12 cellular contexts compared by ENCODE assay signal in genomic region chr5:97355775-97356174, GRCh38.
A peak's percentile ranks its signal among the peaks of the same experiment; 100 is the strongest.
DNase-seq lines count a peak whose midpoint lies in the region; ATAC-seq and TF ChIP-seq lines count a peak whose summit lies in the region.
"Had no signal": no experiment of that assay in that cellular context is flagged by ENCODE, and none has a peak within 500 bp of the region (broad histone marks: within the 10 kb centered on the region; RNA-seq: fewer than 3 reads in every experiment).

No MANE protein-coding gene starts in this region.

- TF ChIP-seq CTCF in mammary epithelial cell (conservative IDR thresholded peaks at IDR 0.05 in 1 of 2, IDR thresholded peaks at IDR 0.05 in 1 of 2; ENCODE audit: extremely low read depth in 1 of 2, insufficient read depth in 1 of 2, low read depth in 1 of 2, low read length in 2 of 2), result no peak

- H3K4me3 ChIP-seq in mammary epithelial cell (replicated peaks in 1 of 3; ENCODE audit: insufficient read depth in 1 of 3, low read depth in 2 of 3, low read length in 3 of 3), result no peak overlapping the region
- H3K4me3 ChIP-seq: mucosa of descending colon, right atrium auricular region had no signal

- peak; percentile 99 for ATAC-seq in GM18907 (IDR thresholded peaks at IDR 0.05; ENCODE audit: unreplicated experiment)
- peak; percentile 97 for ATAC-seq in GM21723 (IDR thresholded peaks at IDR 0.05; ENCODE audit: unreplicated experiment)
- peak; percentile 60 for ATAC-seq in HG03139 (IDR thresholded peaks at IDR 0.05; ENCODE audit: unreplicated experiment)
- no peak for ATAC-seq in SK-N-SH treated with all-trans-retinoic acid at 6 μM for 48 hours
- ATAC-seq: mucosa of descending colon had no signal

- H4K20me1 ChIP-seq in mammary epithelial cell (ENCODE audit: insufficient read depth, low read length), result no peaks in the 10 kb centered on the region

- H3K36me3 ChIP-seq in mammary epithelial cell (ENCODE audit: insufficient read depth, low read length), result no peaks in the 10 kb centered on the region
- H3K36me3 ChIP-seq: right atrium auricular region had no signal

- no TSS peak for BruUV-seq in mammary epithelial cell (replicated peaks; lab: Mats Ljungman, UMichigan)

- DNase-seq in germinal center (ENCODE audit: low spot score) (peak; percentile 6), NCI-H2029 treated with DMSO at 0.1 percent for 48 hours (lab: John Stamatoyannopoulos, UW) (no peak), medulla oblongata (ENCODE audit: extremely low spot score) (no peak), mammary epithelial cell (no peak)
- DNase-seq: endodermal cell, mucosa of descending colon, NCI-H446 treated with DMSO at 0.1 percent for 48 hours had no signal

- intact Hi-C loops in mammary epithelial cell (cut with micrococcal nuclease), result no loop called here

- H3K27me3 ChIP-seq in mammary epithelial cell (ENCODE audit: insufficient read depth, low read length), result no peaks in the 10 kb centered on the region
- H3K27me3 ChIP-seq: right atrium auricular region had no signal

- CTCF ChIA-PET in mammary epithelial cell (lab: Charles Lee; ENCODE audit: low non-redundant PET), result no interaction called here

- 24% methylated on average over 4 of the region's 4 CpGs for WGBS in mammary epithelial cell (ENCODE audit: low coverage, missing lambda C conversion rate)

- H3K9me3 ChIP-seq in mammary epithelial cell (replicated peaks; ENCODE audit: insufficient read depth, low read length), result no peaks in the 10 kb centered on the region

- no peak overlapping the region for H3K27ac ChIP-seq in mammary epithelial cell (ENCODE audit: insufficient read depth, low read depth, low read length)
- H3K27ac ChIP-seq: right atrium auricular region had no signal

- no peak overlapping the region for H2AFZ ChIP-seq in mammary epithelial cell (ENCODE audit: low read depth, low read length)

- no peaks in the 10 kb centered on the region for H3K4me1 ChIP-seq in mammary epithelial cell (ENCODE audit: insufficient read depth, low read length)
- H3K4me1 ChIP-seq: right atrium auricular region had no signal

- no peak overlapping the region for H3K9ac ChIP-seq in mammary epithelial cell (ENCODE audit: insufficient read depth, low read length)

- H3K79me2 ChIP-seq in mammary epithelial cell (ENCODE audit: insufficient read depth, low read length), result no peaks in the 10 kb centered on the region

- no peak overlapping the region for H3K4me2 ChIP-seq in mammary epithelial cell (ENCODE audit: insufficient read depth, low read depth, low read length)

- in situ Hi-C loops in mammary epithelial cell (cut with MboI; ENCODE audit: low sequenced_read_pairs in 2 of 2), result no loop called here

- dilution Hi-C loops in mammary epithelial cell (cut with HindIII; ENCODE audit: low sequenced_read_pairs), result no loop called here

TF ChIP-seq in SK-N-SH treated with all-trans-retinoic acid at 6 μM for 48 hours, 23 proteins besides CTCF, POLR2A, EP300 and RAD21:
- TF ChIP-seq ZFP3 (CRISPR knock-in tag; IDR thresholded peaks at IDR 0.05), result no peak
- TF ChIP-seq CSDC2 (CRISPR knock-in tag; IDR thresholded peaks at IDR 0.05), result no peak
- no peak for TF ChIP-seq ZNF70 (CRISPR knock-in tag; IDR thresholded peaks at IDR 0.05)
- TF ChIP-seq, protein P1, sequence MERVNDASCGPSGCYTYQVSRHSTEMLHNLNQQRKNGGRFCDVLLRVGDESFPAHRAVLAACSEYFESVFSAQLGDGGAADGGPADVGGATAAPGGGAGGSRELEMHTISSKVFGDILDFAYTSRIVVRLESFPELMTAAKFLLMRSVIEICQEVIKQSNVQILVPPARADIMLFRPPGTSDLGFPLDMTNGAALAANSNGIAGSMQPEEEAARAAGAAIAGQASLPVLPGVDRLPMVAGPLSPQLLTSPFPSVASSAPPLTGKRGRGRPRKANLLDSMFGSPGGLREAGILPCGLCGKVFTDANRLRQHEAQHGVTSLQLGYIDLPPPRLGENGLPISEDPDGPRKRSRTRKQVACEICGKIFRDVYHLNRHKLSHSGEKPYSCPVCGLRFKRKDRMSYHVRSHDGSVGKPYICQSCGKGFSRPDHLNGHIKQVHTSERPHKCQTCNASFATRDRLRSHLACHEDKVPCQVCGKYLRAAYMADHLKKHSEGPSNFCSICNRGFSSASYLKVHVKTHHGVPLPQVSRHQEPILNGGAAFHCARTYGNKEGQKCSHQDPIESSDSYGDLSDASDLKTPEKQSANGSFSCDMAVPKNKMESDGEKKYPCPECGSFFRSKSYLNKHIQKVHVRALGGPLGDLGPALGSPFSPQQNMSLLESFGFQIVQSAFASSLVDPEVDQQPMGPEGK (CRISPR knock-in tag; IDR thresholded peaks at IDR 0.05; ENCODE audit: borderline replicate concordance), result no peak
- no peak for TF ChIP-seq TOX (CRISPR knock-in tag; IDR thresholded peaks at IDR 0.05; ENCODE audit: borderline replicate concordance)
- TF ChIP-seq TSHZ2 (CRISPR knock-in tag; IDR thresholded peaks at IDR 0.05), result no peak
- no peak for TF ChIP-seq ZNF8 (CRISPR knock-in tag; IDR thresholded peaks at IDR 0.05)
TF ChIP-seq in SK-N-SH treated with all-trans-retinoic acid at 6 μM for 48 hours: peak in this region for 0.
